8 cellular contexts compared by ENCODE assay signal in genomic region chr1:179230251-179230650, GRCh38. TPM values are rescaled to one million over a fixed set of nuclear protein-coding genes. Genes with fewer than 3 reads are reported as not detected.
DNase-seq lines count a peak whose midpoint lies in the region; ATAC-seq and TF ChIP-seq lines count a peak whose summit lies in the region.

No MANE protein-coding gene starts in this region.

- TF ChIP-seq POLR2A in adrenal gland (IDR thresholded peaks at IDR 0.05) = no peak

- no TSS peak for BruUV-seq in Caco-2 (replicated peaks; lab: Mats Ljungman, UMichigan)

- peak overlapping the region in 1 of 5 donors; percentile 87 for H3K27ac ChIP-seq in adrenal gland

- H3K4me1 ChIP-seq in Caco-2 = peaks cover 39% of the 10 kb centered on the region
- peaks cover 5 to 35% of the 10 kb centered on the region in 2 donors for H3K4me1 ChIP-seq in adrenal gland (replicated peaks in 1 of 2)

- DNase-seq in Caco-2 (no peak), LNCaP clone FGC (ENCODE audit: low read depth) (no peak), chondrocyte (ENCODE audit: low spot score) (no peak), adrenal gland (no peak), anterior cingulate cortex (lab: John Stamatoyannopoulos, UW) (no peak), posterior vena cava (ENCODE audit: low spot score) (no peak)

- 44 to 62% (median 50%) methylated on average over 5 of the region's 5 CpGs for WGBS in adrenal gland, 4 donors

- peak overlapping the region; percentile 81 for H3K4me3 ChIP-seq in Caco-2 (ENCODE audit: low read depth, low read length)
- H3K4me3 ChIP-seq in LNCaP clone FGC (ENCODE audit: low read depth, low read length) = peak overlapping the region; percentile 87
- peak overlapping the region in 1 of 4 donors; percentile 88 for H3K4me3 ChIP-seq in adrenal gland

- H3K4me3 Mint-ChIP-seq in Caco-2 (ENCODE audit: unreplicated experiment) (peak overlapping the region; percentile 76), chondrocyte (ENCODE audit: unreplicated experiment) (peak overlapping the region; percentile 95), nephron (peak overlapping the region; percentile 87 to 91 (median 90))

- CTCF ChIA-PET in Caco-2 (lab: Charles Lee) = no interaction called here

- H3K36me3 Mint-ChIP-seq in Caco-2 (ENCODE audit: insufficient read depth, unreplicated experiment) = peaks cover 25% of the 10 kb centered on the region
- no peaks in the 10 kb centered on the region for H3K36me3 Mint-ChIP-seq in chondrocyte (ENCODE audit: low read depth)
- peaks cover 12% of the 10 kb centered on the region for H3K36me3 Mint-ChIP-seq in nephron (ENCODE audit: low read depth)

- TF ChIP-seq CTCF in Caco-2 (IDR thresholded peaks at IDR 0.05; ENCODE audit: insufficient read depth in 1 of 2, low read depth in 1 of 2, low read length in 1 of 2, severe bottlenecking in 1 of 2, unreplicated experiment in 1 of 2) (no peak), LNCaP clone FGC (IDR thresholded peaks at IDR 0.05; ENCODE audit: control insufficient read depth, extremely low read depth, insufficient read depth) (no peak), chondrocyte (IDR thresholded peaks at IDR 0.05) (no peak), nephron (IDR thresholded peaks at IDR 0.05; ENCODE audit: unreplicated experiment in 3 of 3) (no peak), adrenal gland (IDR thresholded peaks at IDR 0.05) (no peak)

- no peak for ATAC-seq in HG03457 (IDR thresholded peaks at IDR 0.05; ENCODE audit: unreplicated experiment)

- POLR2A ChIA-PET in Caco-2 (lab: Charles Lee) = no interaction called here

- intact Hi-C loops in Caco-2 (cut with micrococcal nuclease; ENCODE audit: unreplicated experiment) = no loop called here
- intact Hi-C loops in adrenal gland (cut with DNase I) = no loop called here
- intact Hi-C loops in posterior vena cava (cut with DNase I) = no loop called here

- H3K9me3 ChIP-seq in Caco-2 (no peaks in the 10 kb centered on the region), adrenal gland (replicated peaks in 1 of 3) (no peaks in the 10 kb centered on the region)

- no peaks in the 10 kb centered on the region for H3K27me3 Mint-ChIP-seq in Caco-2 (ENCODE audit: insufficient read depth, unreplicated experiment)
- no peaks in the 10 kb centered on the region for H3K27me3 Mint-ChIP-seq in chondrocyte (ENCODE audit: low read depth)
- H3K27me3 Mint-ChIP-seq in nephron (ENCODE audit: low read depth) = no peaks in the 10 kb centered on the region

- H3K27ac Mint-ChIP-seq in Caco-2 (ENCODE audit: unreplicated experiment) (peak overlapping the region; percentile 5), chondrocyte (ENCODE audit: unreplicated experiment) (peak overlapping the region; percentile 14), nephron (peak overlapping the region; percentile 42 to 86 (median 79))

- H3K4me1 Mint-ChIP-seq in Caco-2 (ENCODE audit: low read depth, unreplicated experiment) (peaks cover 39% of the 10 kb centered on the region), chondrocyte (ENCODE audit: low read depth) (peaks cover 35% of the 10 kb centered on the region), nephron (peaks cover 24% of the 10 kb centered on the region)

- H3K9me3 Mint-ChIP-seq in Caco-2 (ENCODE audit: unreplicated experiment) = no peaks in the 10 kb centered on the region
- no peaks in the 10 kb centered on the region for H3K9me3 Mint-ChIP-seq in chondrocyte (ENCODE audit: low read depth)
- H3K9me3 Mint-ChIP-seq in nephron = no peaks in the 10 kb centered on the region

- H3K36me3 ChIP-seq in Caco-2 (ENCODE audit: control insufficient read depth, insufficient read depth, low read length) (no peaks in the 10 kb centered on the region), adrenal gland (replicated peaks in 1 of 2) (no peaks in the 10 kb centered on the region)

- H3K27me3 ChIP-seq in Caco-2 (replicated peaks; ENCODE audit: control insufficient read depth, insufficient read depth, low read length) = no peaks in the 10 kb centered on the region
- no peaks in the 10 kb centered on the region for H3K27me3 ChIP-seq in adrenal gland

RNA-seq across cellular contexts. Expression of gene ABL2, which starts 0.8 kb away (rescaled TPM):
- total RNA-seq in Caco-2 (2022) (21.6 and 22.6 TPM in 2 replicates), chondrocyte (23.1 to 29.9 TPM (median 24.5 TPM) in 3 replicates), adrenal gland (10 to 100 TPM in 6 of 8 donors, 1 to 10 TPM in 2; 8.8 to 21.0 (median 14.6) TPM), posterior vena cava (10 to 100 TPM; 37.2 to 63.5 TPM)
- 1 to 10 TPM; 2.9 to 7.2 (median 6.0) TPM for polyA plus RNA-seq in adrenal gland

Comparison
In these comparisons a context has a peak if more than half of its experiments do, and no peak if none do; other contexts are left out.
1. H3K27ac Mint-ChIP-seq: peak in every context shown above with its lines; median percentile 79 in nephron; 14 in chondrocyte; 5 in Caco-2.